Comparison of ENCODE assay signal across 31 cellular contexts in the genomic region with DNA sequence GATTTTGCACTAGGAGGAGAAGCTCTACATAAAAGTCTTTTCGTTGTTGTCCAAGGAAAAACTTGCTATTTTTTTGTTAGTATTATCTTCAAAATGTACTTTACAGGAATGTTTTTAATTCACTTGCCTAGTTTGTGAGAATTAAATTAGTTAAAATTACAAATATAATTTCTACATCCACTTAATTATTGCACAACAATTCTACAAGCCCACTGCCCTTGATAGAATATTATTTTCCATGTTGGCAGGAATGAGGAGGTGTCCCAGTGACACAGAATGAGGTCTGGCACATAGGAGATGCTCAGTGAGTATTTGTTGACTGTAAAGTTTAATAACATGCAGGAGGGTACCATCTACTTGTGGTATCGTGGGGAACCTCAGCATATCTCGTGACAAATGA.
"Had no signal": no experiment of that assay in that cellular context is flagged by ENCODE, and none has a peak within 500 bp of the region (broad histone marks: within the 10 kb centered on the region; RNA-seq: fewer than 3 reads in every experiment).

No MANE protein-coding gene starts in this region.

- H3K27me3 ChIP-seq: neural progenitor cell, ovary, spleen, suprapubic skin, testis, tibial artery, transverse colon, upper lobe of right lung, uterus had no signal

- H3K36me3 Mint-ChIP-seq: natural killer cell; neural progenitor cell; stimulated activated memory B cell treated with anti-CD40 and anti-IgM and Interleukin-4, amounts not matched to agents 10 μg/mL and 1 μg/mL and 100 μg/mL, for 72 hours; type B pancreatic cell had no signal

- ATAC-seq: natural killer cell; psoas muscle; right cardiac atrium; sciatic nerve; stimulated activated memory B cell treated with anti-CD40 and anti-IgM and Interleukin-4, amounts not matched to agents 10 μg/mL and 1 μg/mL and 100 μg/mL, for 72 hours; stimulated activated naive CD8-positive, alpha-beta T cell treated with anti-CD3 and anti-CD28 coated beads, Interleukin-15, amount 100 ng/mL, for 72 hours; stimulated activated naive CD8-positive, alpha-beta T cell treated with anti-CD3 and anti-CD28 coated beads, Interleukin-15, Interleukin-2, amounts not matched to agents 100 U/mL and 50 U/mL, for 24 hours; upper lobe of right lung had no signal

- DNase-seq: natural killer cell; occipital lobe; ovary; posterior cingulate gyrus; psoas muscle; right cardiac atrium; spleen; stimulated activated CD4-positive, alpha-beta T cell treated with anti-CD3 and anti-CD28 coated beads, Interleukin-12 subunit alpha, Interleukin-12 subunit beta, amount 100 ng/mL, for 4 hours; stimulated activated CD4-positive, alpha-beta T cell treated with anti-CD3 and anti-CD28 coated beads, Interleukin-1b, Interleukin-23, amount 100 ng/mL, for 48 hours; stimulated activated CD4-positive, alpha-beta T cell treated with anti-CD3 and anti-CD28 coated beads, Interleukin-4, amount 100 ng/mL, for 1 hour; stimulated activated CD4-positive, alpha-beta T cell treated with anti-CD3 and anti-CD28 coated beads, Interleukin-4, amount 100 ng/mL, for 4 hours; stimulated activated CD8-positive, alpha-beta memory T cell treated with anti-CD3 and anti-CD28 coated beads, Interleukin-4, amount 100 ng/mL, for 48 hours; stimulated activated naive CD4-positive, alpha-beta T cell; stimulated activated naive CD8-positive, alpha-beta T cell treated with anti-CD3 and anti-CD28 coated beads, Interleukin-15, amount 100 ng/mL, for 72 hours; stimulated activated naive CD8-positive, alpha-beta T cell treated with anti-CD3 and anti-CD28 coated beads, Interleukin-15, Interleukin-2, amounts not matched to agents 100 U/mL and 50 U/mL, for 24 hours; substantia nigra; testis; tibial artery; transverse colon; upper lobe of right lung; uterus had no signal

- H3K9me3 Mint-ChIP-seq: stimulated activated naive CD8-positive, alpha-beta T cell treated with anti-CD3 and anti-CD28 coated beads, Interleukin-15, amount 100 ng/mL, for 72 hours had no signal

- H3K36me3 ChIP-seq: neural progenitor cell, ovary, spleen, suprapubic skin, tibial artery, transverse colon, upper lobe of right lung, uterus had no signal

- H3K4me3 ChIP-seq: neural progenitor cell, ovary, psoas muscle, skin epidermis, smooth muscle cell, spleen, suprapubic skin, testis, tibial artery, transverse colon, upper lobe of right lung, uterus had no signal

- H3K27me3 Mint-ChIP-seq: progenitor cell of endocrine pancreas; stimulated activated memory B cell treated with anti-CD40 and anti-IgM and Interleukin-4, amounts not matched to agents 10 μg/mL and 1 μg/mL and 100 μg/mL, for 72 hours; stimulated activated naive CD8-positive, alpha-beta T cell treated with anti-CD3 and anti-CD28 coated beads, Interleukin-15, amount 100 ng/mL, for 72 hours; type B pancreatic cell had no signal

- H3K27ac Mint-ChIP-seq: natural killer cell; nephron; progenitor cell of endocrine pancreas; stimulated activated memory B cell treated with anti-CD40 and anti-IgM and Interleukin-4, amounts not matched to agents 10 μg/mL and 1 μg/mL and 100 μg/mL, for 72 hours; stimulated activated naive CD8-positive, alpha-beta T cell treated with anti-CD3 and anti-CD28 coated beads, Interleukin-15, amount 100 ng/mL, for 72 hours; type B pancreatic cell had no signal

- H2AFZ ChIP-seq: neural progenitor cell, parathyroid adenoma had no signal

- H3K27ac ChIP-seq: neural progenitor cell, ovary, parathyroid adenoma, psoas muscle, skin epidermis, spleen, suprapubic skin, testis, tibial artery, transverse colon, upper lobe of right lung, uterus had no signal

- H3K79me2 ChIP-seq: parathyroid adenoma had no signal

- H3K4me2 ChIP-seq: neural progenitor cell, smooth muscle cell had no signal

- H3K9ac ChIP-seq: neural progenitor cell, parathyroid adenoma had no signal

- H3K4me3 Mint-ChIP-seq: natural killer cell; nephron; neural progenitor cell; stimulated activated memory B cell treated with anti-CD40 and anti-IgM and Interleukin-4, amounts not matched to agents 10 μg/mL and 1 μg/mL and 100 μg/mL, for 72 hours; stimulated activated naive CD8-positive, alpha-beta T cell treated with anti-CD3 and anti-CD28 coated beads, Interleukin-15, amount 100 ng/mL, for 72 hours; type B pancreatic cell had no signal

- H3K4me1 Mint-ChIP-seq: natural killer cell; nephron; stimulated activated memory B cell treated with anti-CD40 and anti-IgM and Interleukin-4, amounts not matched to agents 10 μg/mL and 1 μg/mL and 100 μg/mL, for 72 hours; stimulated activated naive CD8-positive, alpha-beta T cell treated with anti-CD3 and anti-CD28 coated beads, Interleukin-15, amount 100 ng/mL, for 72 hours had no signal

- H3K9me3 ChIP-seq: ovary, psoas muscle, suprapubic skin, testis, tibial artery, transverse colon, upper lobe of right lung, uterus had no signal

- H3K4me1 ChIP-seq: parathyroid adenoma, psoas muscle, spleen, suprapubic skin, testis, tibial artery, transverse colon, upper lobe of right lung, uterus had no signal
